Comparison of ENCODE assay signal across 18 cellular contexts in genomic region chr16:67779256-67780014, GRCh38. TPM values are rescaled to one million over a fixed set of nuclear protein-coding genes. Genes with fewer than 3 reads are reported as not detected.
DNase-seq lines count a peak whose midpoint lies in the region; ATAC-seq, FAIRE-seq and TF ChIP-seq lines count a peak whose summit lies in the region.
"Had no signal": no experiment of that assay in that cellular context is flagged by ENCODE, and none has a peak within 500 bp of the region (broad histone marks: within the 10 kb centered on the region; RNA-seq: fewer than 3 reads in every experiment).

No MANE protein-coding gene starts in this region.

- no peak overlapping the region for H2BK12ac ChIP-seq in H9 (ENCODE audit: insufficient read length, low read depth, low read length)

- H3K4me2 ChIP-seq in H9 (ENCODE audit: insufficient read depth, insufficient read length, low read length) (no peak overlapping the region), GM12878 (ENCODE audit: control insufficient read depth, insufficient read depth) (peak overlapping the region; percentile 11; the same call in 1 of the 2 replicates)

- no peak overlapping the region for H4K5ac ChIP-seq in H9 (ENCODE audit: insufficient read length, low read depth, low read length)

- ATAC-seq in GM12878 (peak; percentile 64), naive B cell (ENCODE audit: low read depth in 2 of 2) (peak in 1 of 2 donors; percentile 25), GM21515 (IDR thresholded peaks at IDR 0.05; ENCODE audit: unreplicated experiment) (no peak), HG02938 (IDR thresholded peaks at IDR 0.05; ENCODE audit: unreplicated experiment) (no peak)
- ATAC-seq: HCT116, Panc1 had no signal

- SMC1A ChIA-PET in GM12878 (lab: Charles Lee; ENCODE audit: uncharacterized antibody, unreplicated experiment), result interaction anchor here (1.2 to 1.7 kb wide), 3 partner anchors 27 to 221 kb away, joined by 3 to 5 read pairs (median 3); partner anchors contain the start of genes RANBP10 and TSNAXIP1

- no peaks in the 10 kb centered on the region for H3K23me2 ChIP-seq in H9 (ENCODE audit: insufficient read length, low read depth, low read length, poor library complexity, severe bottlenecking)

- no peaks in the 10 kb centered on the region for H3K27me3 Mint-ChIP-seq in activated T-cell treated with anti-CD3 and anti-CD28 coated beads, Interleukin-2, amount 50 U/mL, for 24 hours
- no peaks in the 10 kb centered on the region; the same call in 1 of the 2 replicates for H3K27me3 Mint-ChIP-seq in H9 (ENCODE audit: low read depth)
- no peaks in the 10 kb centered on the region for H3K27me3 Mint-ChIP-seq in naive B cell

- H3K4me3 ChIP-seq in GM12878, result no peak overlapping the region

- FAIRE-seq in GM12878 (lab: Jason Lieb, UNC), result no peak
- FAIRE-seq: A204.1, colon, GM12891, kidney had no signal

- H2AFZ ChIP-seq in H9 (ENCODE audit: low read length), result no peak overlapping the region
- no peak overlapping the region for H2AFZ ChIP-seq in GM12878 (ENCODE audit: control insufficient read depth, low read depth, low read length)
- H2AFZ ChIP-seq: parathyroid adenoma had no signal

- intact Hi-C loops in GM12878 (cut with micrococcal nuclease; ENCODE audit: unreplicated experiment), result no loop called here

- no peak overlapping the region for H3T11ph ChIP-seq in H9 (ENCODE audit: low read length)

- no peak overlapping the region for H3K4ac ChIP-seq in H9 (ENCODE audit: low read depth, low read length)

- H3K56ac ChIP-seq in H9 (ENCODE audit: insufficient read length, low read depth, low read length), result no peak overlapping the region

- no peak overlapping the region for H2BK20ac ChIP-seq in H9 (ENCODE audit: low read depth, low read length, poor library complexity, severe bottlenecking)

- TF ChIP-seq RAD21 in GM12878 (IDR thresholded peaks at IDR 0.05; ENCODE audit: insufficient read depth, low read depth, low read length), result no peak

- H3K27ac Mint-ChIP-seq in activated T-cell treated with anti-CD3 and anti-CD28 coated beads, Interleukin-2, amount 50 U/mL, for 24 hours, result peak overlapping the region; percentile 79
- H3K27ac Mint-ChIP-seq in H9, result peak overlapping the region; percentile 62 to 79 (median 78); a peak in 2 of 7 replicates
- H3K27ac Mint-ChIP-seq in naive B cell, result peak overlapping the region; percentile 9 to 75 (median 40)

- H3K23ac ChIP-seq in H9 (ENCODE audit: insufficient read length, low read depth, low read length), result no peak overlapping the region

- H3K36me3 Mint-ChIP-seq in activated T-cell treated with anti-CD3 and anti-CD28 coated beads, Interleukin-2, amount 50 U/mL, for 24 hours (ENCODE audit: low read depth), result peaks cover 21% of the 10 kb centered on the region
- H3K36me3 Mint-ChIP-seq in H9 (ENCODE audit: insufficient read depth in 1 of 3, low read depth in 3 of 3), result peaks cover 2 to 10% (median 6%) of the 10 kb centered on the region in 3 experiments; a peak in 6 of 7 replicates
- H3K36me3 Mint-ChIP-seq in naive B cell, result no peaks in the 10 kb centered on the region

- no peak for DNase-seq in activated T-cell treated with anti-CD3 and anti-CD28 coated beads, Interleukin-2, amount 50 U/mL, for 24 hours
- DNase-seq in activated T-cell treated with anti-CD3 and anti-CD28 coated beads for 4 hours (no peak), H9 (no peak), GM12878 (ENCODE audit: low read depth, low spot score) (no peak), naive B cell (no peak), SIG-M5 (lab: John Stamatoyannopoulos, UW) (no peak)
- DNase-seq: anterior cingulate cortex; kidney; NCI-H1092 treated with DMSO at 0.1 percent for 48 hours; stimulated activated naive CD4-positive, alpha-beta T cell had no signal

- H3K27me3 ChIP-seq in H9 (ENCODE audit: insufficient read depth, low read length) (no peaks in the 10 kb centered on the region), GM12878 (replicated peaks in 1 of 2; ENCODE audit: control insufficient read depth in 2 of 2, insufficient read depth in 2 of 2, low read length in 1 of 2) (no peaks in the 10 kb centered on the region)

- no CpG with 5 or more reads among the region's 5 CpGs for WGBS in H9 (ENCODE audit: extremely low coverage, insufficient read length, low lambda C conversion rate)
- 71% methylated on average over 5 of the region's 5 CpGs for WGBS in GM12878 (ENCODE audit: insufficient coverage, insufficient replicate concordance, low lambda C conversion rate, missing lambda C conversion rate)

- CTCF ChIA-PET in GM12878 (lab: Yijun Ruan, JAX), result interaction anchor here (0.8 to 4.5 kb wide), 5 partner anchors 18 to 107 kb away, joined by 3 to 22 read pairs (median 3); no protein-coding TSS in a partner anchor

- no peak overlapping the region for H2AK5ac ChIP-seq in H9 (ENCODE audit: insufficient read length, low read length)

- in situ Hi-C loops in GM12878 (cut with MboI), result no loop called here

- no peak overlapping the region for H4K8ac ChIP-seq in H9 (replicated peaks; ENCODE audit: insufficient read length, low read depth, low read length)

- H3K4me3 Mint-ChIP-seq in activated T-cell treated with anti-CD3 and anti-CD28 coated beads, Interleukin-2, amount 50 U/mL, for 24 hours, result no peak overlapping the region
- H3K4me3 Mint-ChIP-seq in H9 (no peak overlapping the region), naive B cell (peak overlapping the region in 1 of 8 donors; percentile 20)

- H3K4me1 Mint-ChIP-seq in activated T-cell treated with anti-CD3 and anti-CD28 coated beads, Interleukin-2, amount 50 U/mL, for 24 hours (ENCODE audit: low read depth), result peaks cover 34% of the 10 kb centered on the region
- H3K4me1 Mint-ChIP-seq in H9 (peaks cover 0 to 3% of the 10 kb centered on the region in 2 experiments; a peak in 1 of 4 replicates), naive B cell (peaks cover 23 to 51% (median 36%) of the 10 kb centered on the region in 3 donors)

- no peak overlapping the region for H2BK120ac ChIP-seq in H9 (ENCODE audit: low read depth, low read length, poor library complexity, severe bottlenecking)

- peaks cover 0 to 4% of the 10 kb centered on the region in 2 experiments; a peak in 3 of 4 replicates for H3K36me3 ChIP-seq in GM12878 (ENCODE audit: control insufficient read depth in 2 of 2, insufficient read depth in 2 of 2, low read length in 1 of 2)

- TF ChIP-seq POLR2A in GM12878 (IDR thresholded peaks at IDR 0.05; ENCODE audit: low read depth, low read length), result no peak

- BruUV-seq in GM12878 (replicated peaks; lab: Mats Ljungman, UMichigan), result no TSS peak

- POLR2A ChIA-PET in GM12878 (lab: Charles Lee), result interaction anchor here (0.6 to 1.6 kb wide), 2 partner anchors 27 to 94 kb away, joined by 4 to 6 read pairs; partner anchors contain the start of genes RANBP10 and TSNAXIP1

- 0 out of 2 replicates have a peak, but pooled peaks cover 3% of the 10 kb centered on the region for H3K79me2 ChIP-seq in H9 (ENCODE audit: insufficient read depth, low read length)
- H3K79me2 ChIP-seq in GM12878 (ENCODE audit: control insufficient read depth, insufficient read depth, low read length), result peaks cover 30% of the 10 kb centered on the region

- H3K4me1 ChIP-seq in H9 (ENCODE audit: insufficient read depth, low read length) (no peaks in the 10 kb centered on the region), GM12878 (ENCODE audit: control insufficient read depth, insufficient read depth, low read length) (peaks cover 29% of the 10 kb centered on the region)

- no peaks in the 10 kb centered on the region for H3K79me1 ChIP-seq in H9 (ENCODE audit: insufficient read depth, low read depth, low read length, poor library complexity, severe bottlenecking)

- TF ChIP-seq CTCF in H9 (conservative IDR thresholded peaks at IDR 0.05) (no peak), GM12878 (IDR thresholded peaks at IDR 0.05 in 2 of 3, conservative IDR thresholded peaks at IDR 0.05 in 1 of 3; ENCODE audit: control insufficient read depth in 2 of 3, extremely low read depth in 1 of 3, insufficient read depth in 1 of 3, low read depth in 3 of 3, low read length in 3 of 3) (no peak)

- H3K27ac ChIP-seq in H9 (ENCODE audit: insufficient read length, low read depth, low read length), result no peak overlapping the region
- H3K27ac ChIP-seq in GM12878 (ENCODE audit: control insufficient read depth, insufficient read depth), result peak overlapping the region; percentile 14
- H3K27ac ChIP-seq: parathyroid adenoma had no signal

- H2BK15ac ChIP-seq in H9 (ENCODE audit: low read depth, low read length), result no peak overlapping the region

- RAD21 ChIA-PET in GM12878 (lab: Charles Lee; ENCODE audit: unreplicated experiment), result no interaction called here

- TF ChIP-seq EP300 in GM12878 (IDR thresholded peaks at IDR 0.05; ENCODE audit: borderline replicate concordance in 1 of 2, control insufficient read depth in 1 of 2, low read depth in 2 of 2, low read length in 2 of 2), result no peak

- H3K9me3 ChIP-seq in H9 (ENCODE audit: control insufficient read depth, low read depth, low read length), result no peaks in the 10 kb centered on the region
- no peaks in the 10 kb centered on the region for H3K9me3 ChIP-seq in GM12878 (replicated peaks; ENCODE audit: control insufficient read depth, insufficient read depth, low read length)

- H3K14ac ChIP-seq in H9 (ENCODE audit: insufficient read depth, low read length), result no peak overlapping the region

- H4K91ac ChIP-seq in H9 (ENCODE audit: insufficient read length, low read depth, low read length), result no peak overlapping the region

- no peaks in the 10 kb centered on the region for H3K9me3 Mint-ChIP-seq in activated T-cell treated with anti-CD3 and anti-CD28 coated beads, Interleukin-2, amount 50 U/mL, for 24 hours
- H3K9me3 Mint-ChIP-seq in H9 (peaks cover 3 to 5% of the 10 kb centered on the region in 2 experiments; a peak in 3 of 5 replicates), naive B cell (no peaks in the 10 kb centered on the region)

- H3K18ac ChIP-seq in H9 (ENCODE audit: insufficient read length, low read depth, low read length), result no peak overlapping the region

- no peaks in the 10 kb centered on the region for H4K20me1 ChIP-seq in H9 (ENCODE audit: control insufficient read depth, insufficient read depth, insufficient read length)
- no peaks in the 10 kb centered on the region for H4K20me1 ChIP-seq in GM12878 (ENCODE audit: control insufficient read depth, insufficient read depth)

- H3K9ac ChIP-seq in H9 (ENCODE audit: extremely low read depth, insufficient read length, low read length), result no peak overlapping the region
- H3K9ac ChIP-seq in GM12878 (ENCODE audit: control insufficient read depth, insufficient read depth, low read length), result peak overlapping the region; percentile 22; the same call in 1 of the 2 replicates
- H3K9ac ChIP-seq: parathyroid adenoma had no signal

- no peak overlapping the region for H2BK5ac ChIP-seq in H9 (ENCODE audit: insufficient read length, low read length)

RNA-seq across cellular contexts. Expression of gene RANBP10, which starts 26.9 kb away (rescaled TPM):
- 15.5 and 15.6 TPM in 2 replicates for total RNA-seq in H9 (2021)
- 31.0 and 31.9 TPM in 2 replicates for total RNA-seq in GM12878 (2013; cell fraction: nucleolus; rRNA removed)
- 4.8 and 6.8 TPM in 2 replicates for total RNA-seq in GM12878 (2014; rRNA removed)
- 5.4 and 5.5 TPM in 2 replicates for total RNA-seq in GM12878 (2014; rRNA removed; fragmentation: Illumina TruSeq; extraction: Trizol)
- 20.4 and 20.6 TPM in 2 replicates for total RNA-seq in GM12878 (2021)
- polyA plus RNA-seq in GM12878 (2011; ENCODE audit: low read depth), result 6.5 TPM
- 7.4 and 14.5 TPM in 2 replicates for polyA plus RNA-seq in GM12878 (2011; rRNA removed)
- 12.2 and 14.3 TPM in 2 replicates for polyA plus RNA-seq in GM12878 (2011; cell fraction: cytosol; rRNA removed)
- polyA plus RNA-seq in GM12878 (2011; cell fraction: nucleus; rRNA removed), result 52.4 and 56.6 TPM in 2 replicates
- 10.0 and 10.2 TPM in 2 replicates for polyA plus RNA-seq in GM12878 (2012)
- polyA plus RNA-seq in GM12878 (2014; fragmentation: Illumina TruSeq; extraction: Trizol), result 11.8 and 15.6 TPM in 2 replicates
- polyA plus RNA-seq in GM12878 (2014; fragmentation: Nextera tagmentation; extraction: Ambion mirVana), result 1 to 10 TPM; 1.2 to 2.0 TPM
- polyA plus RNA-seq in GM12878 (2014; rRNA removed), result 16.5 and 18.5 TPM in 2 replicates
- polyA plus RNA-seq in GM12878 (2016; fragmentation: Nextera tagmentation; extraction: Ambion mirVana), result 10 to 100 TPM in 1 of 2 experiments, 1 to 10 TPM in 1; 9.9 to 11.7 TPM
- polyA minus RNA-seq in GM12878 (2011; rRNA and poly(A)+ RNA removed), result 22.5 and 25.5 TPM in 2 replicates
- polyA minus RNA-seq in GM12878 (2011; cell fraction: cytosol; rRNA and poly(A)+ RNA removed), result 4.0 and 5.7 TPM in 2 replicates
- 16.9 and 19.7 TPM in 2 replicates for polyA minus RNA-seq in GM12878 (2011; cell fraction: nucleus; rRNA and poly(A)+ RNA removed)
- 10 to 100 TPM in 5 of 6 donors, 1 to 10 TPM in 1; 5.2 to 23.0 (median 11.7) TPM for polyA plus RNA-seq in naive B cell (ENCODE audit: low read depth in 6 of 6)

RNA-seq across cellular contexts. Expression of gene TSNAXIP1, which starts 27.3 kb away (rescaled TPM):
- total RNA-seq in H9 (2021) (1.1 and 1.3 TPM in 2 replicates), GM12878 (2014; rRNA removed) (0.22 and 0.23 TPM in 2 replicates), GM12878 (2014; rRNA removed; fragmentation: Illumina TruSeq; extraction: Trizol) (0.23 and 0.45 TPM in 2 replicates), GM12878 (2021) (0.13 and 0.62 TPM in 2 replicates)
- total RNA-seq in GM12878 (2013; cell fraction: nucleolus; rRNA removed), result not detected in 2 replicates
- 0.10 TPM for polyA plus RNA-seq in GM12878 (2011; ENCODE audit: low read depth)
- polyA plus RNA-seq in GM12878 (2011; rRNA removed) (0.19 and 0.20 TPM in 2 replicates), GM12878 (2014; fragmentation: Illumina TruSeq; extraction: Trizol) (0.16 TPM in 1 of 2 replicates, not detected in the other), GM12878 (2014; fragmentation: Nextera tagmentation; extraction: Ambion mirVana) (under 1 TPM in 1 of 2 experiments, not detected in 1; 0.09 TPM), GM12878 (2014; rRNA removed) (0.37 and 1.2 TPM in 2 replicates), GM12878 (2016; fragmentation: Nextera tagmentation; extraction: Ambion mirVana) (under 1 TPM; 0.48 to 0.63 TPM), naive B cell (ENCODE audit: low read depth in 6 of 6) (not detected)
- 0.13 and 0.25 TPM in 2 replicates for polyA plus RNA-seq in GM12878 (2011; cell fraction: cytosol; rRNA removed)
- 1.9 and 2.2 TPM in 2 replicates for polyA plus RNA-seq in GM12878 (2011; cell fraction: nucleus; rRNA removed)
- polyA plus RNA-seq in GM12878 (2012), result 0.14 and 0.30 TPM in 2 replicates
- 0.15 and 0.51 TPM in 2 replicates for polyA minus RNA-seq in GM12878 (2011; rRNA and poly(A)+ RNA removed)
- not detected in 2 replicates for polyA minus RNA-seq in GM12878 (2011; cell fraction: cytosol; rRNA and poly(A)+ RNA removed)
- polyA minus RNA-seq in GM12878 (2011; cell fraction: nucleus; rRNA and poly(A)+ RNA removed), result 0.36 and 1.1 TPM in 2 replicates
